ENCODE assay signal across 20 cellular contexts in genomic region chr4:105683038-105683437, GRCh38. TPM values are rescaled to one million over a fixed set of nuclear protein-coding genes. Genes with fewer than 3 reads are reported as not detected.
DNase-seq lines count a peak whose midpoint lies in the region; ATAC-seq and TF ChIP-seq lines count a peak whose summit lies in the region.
"Had no signal": no experiment of that assay in that cellular context is flagged by ENCODE, and none has a peak within 500 bp of the region (broad histone marks: within the 10 kb centered on the region; RNA-seq: fewer than 3 reads in every experiment).

No MANE protein-coding gene starts in this region.

- no peak for TF ChIP-seq CTCF in colonic mucosa (IDR thresholded peaks at IDR 0.05)
- no peak for TF ChIP-seq CTCF in lung (IDR thresholded peaks at IDR 0.05; ENCODE audit: control extremely low read depth, extremely low read depth)
- no peak for TF ChIP-seq CTCF in WERI-Rb-1 (IDR thresholded peaks at IDR 0.05; ENCODE audit: low read depth, low read length)

- H3K9me3 ChIP-seq in colonic mucosa: no peaks in the 10 kb centered on the region
- no peaks in the 10 kb centered on the region for H3K9me3 ChIP-seq in lung (ENCODE audit: control insufficient read depth in 2 of 2, insufficient read depth in 1 of 2, low read length in 1 of 2)
- no peaks in the 10 kb centered on the region for H3K9me3 ChIP-seq in WERI-Rb-1 (ENCODE audit: severe bottlenecking)
- H3K9me3 ChIP-seq: gastrocnemius medialis, right atrium auricular region, thoracic aorta had no signal

- no peaks in the 10 kb centered on the region for H3K27me3 ChIP-seq in colonic mucosa
- H3K27me3 ChIP-seq in lung (ENCODE audit: control insufficient read depth, insufficient read depth): no peaks in the 10 kb centered on the region
- H3K27me3 ChIP-seq in WERI-Rb-1 (ENCODE audit: insufficient read depth, low read depth, severe bottlenecking): no peaks in the 10 kb centered on the region
- H3K27me3 ChIP-seq: gastrocnemius medialis, right atrium auricular region had no signal

- DNase-seq in SIG-M5 treated with dmso at 0.1 percent for 504 hours (lab: John Stamatoyannopoulos, UW; ENCODE audit: unreplicated experiment) (peak; percentile 43), SIG-M5 (lab: John Stamatoyannopoulos, UW) (no peak), colonic mucosa (peak; percentile 77), lung (ENCODE audit: low spot score) (peak; percentile 86), ureter (ENCODE audit: low spot score) (peak; percentile 75), WERI-Rb-1 (no peak), NCI-H345 treated with DMSO at 0.1 percent for 48 hours (lab: John Stamatoyannopoulos, UW; ENCODE audit: unreplicated experiment) (no peak)
- DNase-seq: activated CD4-positive, alpha-beta T cell treated with anti-CD3 and anti-CD28 coated beads for 4 hours; activated naive CD8-positive, alpha-beta T cell treated with anti-CD3 and anti-CD28 coated beads for 36 hours; gastrocnemius medialis; NCI-H1048; NCI-H2081 treated with DMSO at 0.1 percent for 48 hours; NCI-H524 treated with DMSO at 0.1 percent for 48 hours had no signal

- H3K36me3 ChIP-seq in colonic mucosa (no peaks in the 10 kb centered on the region), lung (ENCODE audit: control insufficient read depth in 2 of 2, insufficient read depth in 2 of 2, low read length in 2 of 2) (peaks cover 4 to 7% of the 10 kb centered on the region in 2 donors), WERI-Rb-1 (peaks cover 21% of the 10 kb centered on the region)

- 49 to 74% methylated on average over 4 of the region's 4 CpGs for WGBS in lung, 2 donors

- H3K4me3 ChIP-seq in colonic mucosa: no peak overlapping the region
- no peak overlapping the region for H3K4me3 ChIP-seq in lung
- no peak overlapping the region for H3K4me3 ChIP-seq in WERI-Rb-1 (ENCODE audit: low read depth, low read length)
- H3K4me3 ChIP-seq: gastrocnemius medialis, GM12878, right atrium auricular region, thoracic aorta had no signal

- H3K4me1 ChIP-seq in colonic mucosa: peaks cover 5% of the 10 kb centered on the region
- H3K4me1 ChIP-seq in lung (ENCODE audit: control insufficient read depth in 2 of 2, insufficient read depth in 2 of 2, low read length in 2 of 2): peaks cover 0 to 2% of the 10 kb centered on the region in 2 donors
- H3K4me1 ChIP-seq: gastrocnemius medialis, right atrium auricular region had no signal

- no peak overlapping the region for H3K9ac ChIP-seq in colonic mucosa (ENCODE audit: low read depth in 2 of 2, low read length in 2 of 2)
- H3K9ac ChIP-seq: KMS-11 had no signal

- H3K27ac ChIP-seq in colonic mucosa (no peak overlapping the region), lung (ENCODE audit: low read depth in 1 of 2, low read length in 1 of 2) (peak overlapping the region in 1 of 2 donors; percentile 57), WERI-Rb-1 (no peak overlapping the region)
- H3K27ac ChIP-seq: gastrocnemius medialis, right atrium auricular region, thoracic aorta had no signal

- ATAC-seq in lung (ENCODE audit: insufficient read depth, low FRiP score) (peak; percentile 75), GM19023 (IDR thresholded peaks at IDR 0.05; ENCODE audit: unreplicated experiment) (no peak)
- ATAC-seq: activated T-helper 17 cell treated with anti-CD3 and anti-CD28 coated beads, Interleukin-2, amount 50 U/mL, for 72 hours; gastrocnemius medialis; GM12878; HCT116 had no signal

- intact Hi-C loops in colonic mucosa (cut with DNase I): no loop called here

RNA-seq across cellular contexts. Expression of gene INTS12, which starts 25.5 kb away (rescaled TPM):
- 10 to 100 TPM; 14.1 to 18.0 TPM for total RNA-seq in colonic mucosa
- total RNA-seq in lung: 10 to 100 TPM; 15.0 to 24.1 TPM
- polyA plus RNA-seq in lung: 10 to 100 TPM; 16.0 to 18.4 TPM
- 21.1 TPM for total RNA-seq in ureter

RNA-seq across cellular contexts. Expression of gene GSTCD, which starts 25.5 kb away (rescaled TPM):
- 10 to 100 TPM in 1 of 2 donors, 1 to 10 TPM in 1; 9.0 to 17.5 TPM for total RNA-seq in colonic mucosa
- total RNA-seq in lung: 10 to 100 TPM; 14.0 to 17.9 TPM
- 1 to 10 TPM; 1.5 to 2.9 TPM for polyA plus RNA-seq in lung
- total RNA-seq in ureter: 12.3 TPM

Comparison
In these comparisons a context has a peak if more than half of its experiments do, and no peak if none do; other contexts are left out.
1. DNase-seq: peak in SIG-M5 treated with dmso at 0.1 percent for 504 hours (single experiment), colonic mucosa (single experiment), lung (single experiment) and ureter (single experiment); none in SIG-M5 (single experiment), WERI-Rb-1 (single experiment) and NCI-H345 treated with DMSO at 0.1 percent for 48 hours (single experiment).